8 cellular contexts compared by ENCODE assay signal in genomic region chr11:67583319-67584204, GRCh38. TPM values are rescaled to one million over a fixed set of nuclear protein-coding genes. Genes with fewer than 3 reads are reported as not detected.
DNase-seq lines count a peak whose midpoint lies in the region; ATAC-seq, FAIRE-seq and TF ChIP-seq lines count a peak whose summit lies in the region.

TSS of gene GSTP1 (plus strand) at chr11:67583812. CDS start at chr11:67583844, 32 bp downstream.

- H3K27ac Mint-ChIP-seq in CD8-positive, alpha-beta T cell, result peak within 1 kb of the TSS; percentile 85

- peak; percentile 86 for ATAC-seq in CD8-positive, alpha-beta T cell
- peak; percentile 50 for ATAC-seq in GM19395 (IDR thresholded peaks at IDR 0.05; ENCODE audit: unreplicated experiment)

- no peaks in the 10 kb centered on the region for H3K27me3 ChIP-seq in CD8-positive, alpha-beta T cell (ENCODE audit: insufficient read depth, low read length)
- H3K27me3 ChIP-seq in SJCRH30 (no peaks in the 10 kb centered on the region; the same call in 1 of the 2 replicates), neutrophil (peaks cover 23% of the 10 kb centered on the region)

- H3K27ac ChIP-seq in CD8-positive, alpha-beta T cell (ENCODE audit: low read depth, low read length), result peak within 1 kb of the TSS; percentile 59
- H3K27ac ChIP-seq in SJCRH30, result peak within 1 kb of the TSS; percentile 59
- H3K27ac ChIP-seq in neutrophil, result peak within 1 kb of the TSS; percentile 56

- CTCF ChIA-PET in CD8-positive, alpha-beta T cell (lab: Charles Lee), result interaction anchor here (1.2 to 1.6 kb wide), 4 partner anchors 11 to 192 kb away, joined by 3 to 7 read pairs (median 4); partner anchors contain the start of gene RAD9A

- FAIRE-seq in frontal cortex (lab: Jason Lieb, UNC), result no peak

- intact Hi-C loops in CD8-positive, alpha-beta T cell (cut with DNase I, micrococcal nuclease), result loop anchor here (1.0 to 2.0 kb wide), 4 partner anchors 23 to 75 kb away; partner anchors contain the start of genes NDUFV1 (in 2 of the 2) and CDK2AP2 (in 1 of the 2)

- H3K9me3 Mint-ChIP-seq in CD8-positive, alpha-beta T cell, result no peaks in the 10 kb centered on the region

- peaks cover 24% of the 10 kb centered on the region for H3K4me1 ChIP-seq in CD8-positive, alpha-beta T cell (ENCODE audit: insufficient read depth, low read length)
- H3K4me1 ChIP-seq in SJCRH30 (peaks cover 4% of the 10 kb centered on the region; the same call in 1 of the 2 replicates), neutrophil (ENCODE audit: control insufficient read depth in 1 of 2, insufficient read depth in 1 of 2, low read depth in 1 of 2, low read length in 1 of 2) (peaks cover 5 to 30% of the 10 kb centered on the region in 2 experiments)

- no peaks in the 10 kb centered on the region for H3K36me3 ChIP-seq in CD8-positive, alpha-beta T cell (ENCODE audit: insufficient read depth, low read length)
- H3K36me3 ChIP-seq in SJCRH30, result no peaks in the 10 kb centered on the region; the same call in 1 of the 2 replicates
- H3K36me3 ChIP-seq in neutrophil, result peaks cover 7% of the 10 kb centered on the region

- POLR2A ChIA-PET in CD8-positive, alpha-beta T cell (lab: Charles Lee), result interaction anchor here (0.6 kb wide), 1 partner anchor 78 kb away, joined by 3 read pairs; the partner anchor contains the start of gene PITPNM1

- no peaks in the 10 kb centered on the region for H3K27me3 Mint-ChIP-seq in CD8-positive, alpha-beta T cell (ENCODE audit: low read depth)

- H3K9me3 ChIP-seq in CD8-positive, alpha-beta T cell (ENCODE audit: low read length), result no peaks in the 10 kb centered on the region
- H3K9me3 ChIP-seq in SJCRH30 (replicated peaks) (no peaks in the 10 kb centered on the region), neutrophil (no peaks in the 10 kb centered on the region)

- H3K4me3 Mint-ChIP-seq in CD8-positive, alpha-beta T cell, result peak within 1 kb of the TSS; percentile 88

- H3K4me1 Mint-ChIP-seq in CD8-positive, alpha-beta T cell (ENCODE audit: low read depth), result peaks cover 44% of the 10 kb centered on the region

- H3K4me3 ChIP-seq in CD8-positive, alpha-beta T cell (ENCODE audit: low read depth, low read length), result peak within 1 kb of the TSS; percentile 69
- H3K4me3 ChIP-seq in SJCRH30, result peak within 1 kb of the TSS; percentile 67
- peak within 1 kb of the TSS; percentile 59 to 64 for H3K4me3 ChIP-seq in neutrophil (ENCODE audit: low read depth in 1 of 2, low read length in 1 of 2)

- TF ChIP-seq CTCF in CD8-positive, alpha-beta T cell (IDR thresholded peaks at IDR 0.05), result peak; percentile 48
- TF ChIP-seq CTCF in neutrophil (IDR thresholded peaks at IDR 0.05) (peak; percentile 28), subcutaneous adipose tissue (IDR thresholded peaks at IDR 0.05; ENCODE audit: low read depth) (no peak)

- H3K36me3 Mint-ChIP-seq in CD8-positive, alpha-beta T cell, result peaks cover 5% of the 10 kb centered on the region

- peak; percentile 42 to 89 (median 79) for DNase-seq in CD8-positive, alpha-beta T cell
- peak; percentile 79 for DNase-seq in HS-27A (ENCODE audit: low read depth)
- DNase-seq in SJCRH30, result peak; percentile 86 to 88
- peak; percentile 77 for DNase-seq in activated gamma-delta T cell treated with Interleukin-2 at 50 U/mL for 16 hours
- peak; percentile 91 to 93 for DNase-seq in frontal cortex (ENCODE audit: low spot score in 2 of 2)

RNA-seq across cellular contexts. Expression of gene GSTP1, which starts in this region (rescaled TPM):
- 10 to 100 TPM; 56.8 to 56.9 TPM for total RNA-seq in CD8-positive, alpha-beta T cell
- total RNA-seq in SJCRH30 (2014; rRNA removed; shearing (Covaris generic)), result 192 and 275 TPM in 2 replicates
- 206 TPM for total RNA-seq in frontal cortex
- 100 to 1,000 TPM; 399 to 826 (median 474) TPM for total RNA-seq in subcutaneous adipose tissue

Comparison
In these comparisons a context has a peak if more than half of its experiments do, and no peak if none do; other contexts are left out.
1. Peak in every context shown above with its lines: DNase-seq, ATAC-seq, H3K4me3 ChIP-seq and H3K27ac ChIP-seq.